In genomic region chr9:99488109-99489042, GRCh38 we compare ENCODE assay signal across 35 cellular contexts.
DNase-seq lines count a peak whose midpoint lies in the region; ATAC-seq and TF ChIP-seq lines count a peak whose summit lies in the region.
"Had no signal": no experiment of that assay in that cellular context is flagged by ENCODE, and none has a peak within 500 bp of the region (broad histone marks: within the 10 kb centered on the region; RNA-seq: fewer than 3 reads in every experiment).

No MANE protein-coding gene starts in this region.

- WGBS in thyroid gland, 2 donors, result 53 to 57% methylated on average over 7 of the region's 7 CpGs

- ATAC-seq in foreskin keratinocyte, result peak; percentile 11
- no peak for ATAC-seq in HG02588 (IDR thresholded peaks at IDR 0.05; ENCODE audit: unreplicated experiment)
- ATAC-seq: effector memory CD8-positive, alpha-beta T cell; left ventricle myocardium superior; right cardiac atrium had no signal

- no peak overlapping the region for H3K4me3 Mint-ChIP-seq in activated CD4-positive, alpha-beta T cell treated with anti-CD3 and anti-CD28 coated beads, Interleukin-2, amount 10 ng/mL, durations not matched to agents 7 days and 5 days
- H3K4me3 Mint-ChIP-seq: activated naive CD8-positive, alpha-beta T cell; effector memory CD8-positive, alpha-beta T cell; stimulated activated naive CD8-positive, alpha-beta T cell treated with anti-CD3 and anti-CD28 coated beads, Interleukin-15, Interleukin-2, amounts not matched to agents 100 ng/mL and 50 ng/mL, for 24 hours had no signal

- H3K27ac ChIP-seq in foreskin keratinocyte (no peak overlapping the region), thyroid gland (peak overlapping the region in 2 of 3 donors; percentile 3 to 49)
- H3K27ac ChIP-seq: coronary artery, Peyer's patch, testis, VCaP had no signal

- DNase-seq in NCI-H2227 (lab: John Stamatoyannopoulos, UW; ENCODE audit: unreplicated experiment) (peak; percentile 2), NCI-H2227 treated with DMSO at 0.1 percent for 48 hours (lab: John Stamatoyannopoulos, UW) (no peak), NCI-H69 (lab: John Stamatoyannopoulos, UW) (peak; percentile 89), foreskin keratinocyte (no peak), thyroid gland (peak; percentile 34 to 48)
- DNase-seq in stimulated activated CD8-positive, alpha-beta memory T cell treated with anti-CD3 and anti-CD28 coated beads, Interleukin-4, amount 100 ng/mL, for 48 hours, result no peak
- no peak for DNase-seq in activated CD4-positive, alpha-beta T cell treated with anti-CD3 and anti-CD28 coated beads, Interleukin-2, amount 10 ng/mL, durations not matched to agents 7 days and 5 days
- DNase-seq: activated CD4-positive, alpha-beta T cell treated with anti-CD3 and anti-CD28 coated beads for 4 hours; activated CD8-positive, alpha-beta memory T cell treated with anti-CD3 and anti-CD28 coated beads for 24 hours; activated T-cell treated with anti-CD3 and anti-CD28 coated beads for 4 hours; Calu3; DMS79; effector memory CD8-positive, alpha-beta T cell; erythroblast; GF-D8; GOT3; islet precursor cell; KG1; left ventricle myocardium superior; MM.1S; NCI-H1436; NCI-H2171; NCI-H524 treated with DMSO at 0.1 percent for 48 hours; Peyer's patch; right cardiac atrium; SIG-M5; SW 1271; T-helper 9 cell; testis had no signal

- peaks cover 25% of the 10 kb centered on the region for H3K27me3 Mint-ChIP-seq in activated CD4-positive, alpha-beta T cell treated with anti-CD3 and anti-CD28 coated beads, Interleukin-2, amount 10 ng/mL, durations not matched to agents 7 days and 5 days

- H3K9me3 ChIP-seq in thyroid gland, result no peaks in the 10 kb centered on the region
- H3K9me3 ChIP-seq: Peyer's patch, testis had no signal

- H3K9me3 Mint-ChIP-seq in activated CD4-positive, alpha-beta T cell treated with anti-CD3 and anti-CD28 coated beads, Interleukin-2, amount 10 ng/mL, durations not matched to agents 7 days and 5 days, result no peaks in the 10 kb centered on the region
- H3K9me3 Mint-ChIP-seq: effector memory CD8-positive, alpha-beta T cell had no signal

- TF ChIP-seq CTCF in foreskin keratinocyte (conservative IDR thresholded peaks at IDR 0.05) (no peak), thyroid gland (IDR thresholded peaks at IDR 0.05) (no peak)

- H3K36me3 ChIP-seq in thyroid gland, result no peaks in the 10 kb centered on the region
- H3K36me3 ChIP-seq: Peyer's patch had no signal

- no peaks in the 10 kb centered on the region for H3K36me3 Mint-ChIP-seq in activated CD4-positive, alpha-beta T cell treated with anti-CD3 and anti-CD28 coated beads, Interleukin-2, amount 10 ng/mL, durations not matched to agents 7 days and 5 days (ENCODE audit: low read depth)
- H3K36me3 Mint-ChIP-seq: activated naive CD8-positive, alpha-beta T cell had no signal

- H3K27me3 ChIP-seq in foreskin keratinocyte, result no peaks in the 10 kb centered on the region
- no peaks in the 10 kb centered on the region for H3K27me3 ChIP-seq in thyroid gland
- H3K27me3 ChIP-seq: Peyer's patch, testis had no signal

- POLR2A ChIA-PET in activated CD4-positive, alpha-beta T cell treated with anti-CD3 and anti-CD28 coated beads, Interleukin-2, amount 10 ng/mL, durations not matched to agents 7 days and 5 days (lab: Charles Lee), result interaction anchor here (0.5 kb wide), 1 partner anchor 14 kb away, joined by 4 read pairs; no protein-coding TSS in a partner anchor

- intact Hi-C loops in thyroid gland (cut with DNase I), result no loop called here

- H3K27ac Mint-ChIP-seq in activated CD4-positive, alpha-beta T cell treated with anti-CD3 and anti-CD28 coated beads, Interleukin-2, amount 10 ng/mL, durations not matched to agents 7 days and 5 days, result no peak overlapping the region
- H3K27ac Mint-ChIP-seq: activated naive CD8-positive, alpha-beta T cell; effector memory CD8-positive, alpha-beta T cell; stimulated activated naive CD8-positive, alpha-beta T cell treated with anti-CD3 and anti-CD28 coated beads, Interleukin-15, Interleukin-2, amounts not matched to agents 100 ng/mL and 50 ng/mL, for 24 hours had no signal

- CTCF ChIA-PET in activated CD4-positive, alpha-beta T cell treated with anti-CD3 and anti-CD28 coated beads, Interleukin-2, amount 10 ng/mL, durations not matched to agents 7 days and 5 days (lab: Charles Lee), result interaction anchor here (1.4 kb wide), 1 partner anchor 9 kb away, joined by 4 read pairs; no protein-coding TSS in a partner anchor

- TF ChIP-seq POLR2A in thyroid gland (IDR thresholded peaks at IDR 0.05), result no peak

- H3K4me3 ChIP-seq in thyroid gland (replicated peaks in 1 of 3), result no peak overlapping the region
- H3K4me3 ChIP-seq: coronary artery, Peyer's patch, smooth muscle cell, testis had no signal

- H3K4me1 ChIP-seq in foreskin keratinocyte (no peaks in the 10 kb centered on the region), thyroid gland (peaks cover 15 to 25% of the 10 kb centered on the region in 2 donors)
- H3K4me1 ChIP-seq: Peyer's patch, testis had no signal

- H3K4me1 Mint-ChIP-seq in activated CD4-positive, alpha-beta T cell treated with anti-CD3 and anti-CD28 coated beads, Interleukin-2, amount 10 ng/mL, durations not matched to agents 7 days and 5 days, result peaks cover 4% of the 10 kb centered on the region

Comparison
In these comparisons a context has a peak if more than half of its experiments do, and no peak if none do; other contexts are left out.
1. DNase-seq: peak in NCI-H2227 (single experiment), NCI-H69 (single experiment) and thyroid gland (2 of 2); none in NCI-H2227 treated with DMSO at 0.1 percent for 48 hours (single experiment), foreskin keratinocyte (0 of 2), stimulated activated CD8-positive, alpha-beta memory T cell treated with anti-CD3 and anti-CD28 coated beads, Interleukin-4, amount 100 ng/mL, for 48 hours (single experiment) and activated CD4-positive, alpha-beta T cell treated with anti-CD3 and anti-CD28 coated beads, Interleukin-2, amount 10 ng/mL, durations not matched to agents 7 days and 5 days (single experiment).